Comparison of ENCODE assay signal across 8 cellular contexts in the genomic region with DNA sequence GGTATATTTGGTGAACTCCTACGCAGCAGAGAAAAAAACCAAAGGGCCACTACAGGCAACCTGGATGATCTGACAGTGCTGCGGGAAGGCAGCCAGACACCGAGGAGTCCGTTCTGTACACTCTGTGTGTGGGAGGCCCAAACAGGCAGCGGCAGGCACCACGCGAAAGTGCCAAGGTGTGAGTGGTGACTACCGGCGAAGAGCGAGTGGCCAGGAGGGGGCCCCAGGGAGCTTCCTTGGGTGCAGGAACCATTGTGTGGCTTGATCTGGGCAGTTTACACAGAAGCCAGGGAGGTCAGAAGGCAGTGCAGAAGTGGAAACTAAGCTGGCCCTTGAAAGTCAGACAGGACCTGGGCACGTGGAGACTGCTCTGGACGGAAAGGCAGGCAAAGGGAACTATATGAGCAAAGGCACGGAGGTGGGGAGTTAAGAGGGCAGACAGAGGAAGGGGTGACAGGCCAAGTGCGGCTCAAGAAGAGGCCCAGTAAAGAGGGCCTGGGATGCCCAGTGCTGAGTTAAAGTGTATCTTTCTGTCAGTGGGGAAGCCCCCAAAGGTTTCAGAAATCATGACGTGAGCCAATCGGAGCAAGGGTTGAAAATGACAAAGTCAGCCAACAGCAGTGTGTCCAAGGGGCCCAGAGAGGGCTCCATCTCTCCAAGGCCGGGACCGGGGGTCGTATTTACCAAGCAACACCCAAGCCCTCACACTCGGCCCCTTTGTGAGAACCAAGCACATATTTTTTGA. TPM values are rescaled to one million over a fixed set of nuclear protein-coding genes. Genes with fewer than 3 reads are reported as not detected.
A peak's percentile ranks its signal among the peaks of the same experiment; 100 is the strongest.
DNase-seq lines count a peak whose midpoint lies in the region; ATAC-seq and TF ChIP-seq lines count a peak whose summit lies in the region.

No MANE protein-coding gene starts in this region.

- no peak overlapping the region for H3K9ac ChIP-seq in H9 (ENCODE audit: extremely low read depth, insufficient read length, low read length)
- H3K9ac ChIP-seq in duodenal mucosa (ENCODE audit: low read depth in 1 of 2, low read length in 2 of 2), result peak overlapping the region in 1 of 2 donors; percentile 20
- peak overlapping the region in 1 of 2 donors; percentile 24 for H3K9ac ChIP-seq in mucosa of rectum (ENCODE audit: low read depth in 1 of 2, low read length in 2 of 2)

- H2BK20ac ChIP-seq in H9 (ENCODE audit: low read depth, low read length, poor library complexity, severe bottlenecking), result no peak overlapping the region

- WGBS in H9 (ENCODE audit: extremely low coverage, insufficient read length, low lambda C conversion rate), result no CpG with 5 or more reads among the region's 20 CpGs

- H2AK5ac ChIP-seq in H9 (ENCODE audit: insufficient read length, low read length), result no peak overlapping the region

- no peak overlapping the region for H2BK120ac ChIP-seq in H9 (ENCODE audit: low read depth, low read length, poor library complexity, severe bottlenecking)

- H3K4me2 ChIP-seq in H9 (ENCODE audit: insufficient read depth, insufficient read length, low read length), result no peak overlapping the region

- H2BK5ac ChIP-seq in H9 (ENCODE audit: insufficient read length, low read length), result no peak overlapping the region

- H4K20me1 ChIP-seq in H9 (ENCODE audit: control insufficient read depth, insufficient read depth, insufficient read length), result peaks cover 2% of the 10 kb centered on the region

- peak; percentile 28 for TF ChIP-seq CTCF in AG04450 (IDR thresholded peaks at IDR 0.05; ENCODE audit: low read depth, low read length)
- TF ChIP-seq CTCF in H9 (conservative IDR thresholded peaks at IDR 0.05), result peak; percentile 83
- peak; percentile 55 to 57 for TF ChIP-seq CTCF in tibial artery (IDR thresholded peaks at IDR 0.05)

- no peak overlapping the region for H3K14ac ChIP-seq in H9 (ENCODE audit: insufficient read depth, low read length)

- DNase-seq in AG04450 (ENCODE audit: low read depth, low spot score) (no peak), H9 (peak; percentile 77), tibial artery (peak in 1 of 2 donors; percentile 81)
- DNase-seq in activated CD4-positive, alpha-beta T cell treated with anti-CD3 and anti-CD28 coated beads for 4 hours, result peak; percentile 34 to 45

- peaks cover 5% of the 10 kb centered on the region; the same call in 1 of the 2 replicates for H3K79me2 ChIP-seq in H9 (ENCODE audit: insufficient read depth, low read length)

- no peak overlapping the region for H3T11ph ChIP-seq in H9 (ENCODE audit: low read length)

- no peak overlapping the region for H2BK15ac ChIP-seq in H9 (ENCODE audit: low read depth, low read length)

- H3K4me3 ChIP-seq in AG04450 (ENCODE audit: low read depth, low read length) (no peak overlapping the region), duodenal mucosa (ENCODE audit: low read depth in 1 of 2, low read length in 2 of 2) (peak overlapping the region in 1 of 2 donors; percentile 5), mucosa of rectum (ENCODE audit: low read length in 2 of 2) (no peak overlapping the region), tibial artery (no peak overlapping the region)

- no peak overlapping the region for H2BK12ac ChIP-seq in H9 (ENCODE audit: insufficient read length, low read depth, low read length)

- no peaks in the 10 kb centered on the region for H3K27me3 Mint-ChIP-seq in H9 (ENCODE audit: low read depth)

- CTCF ChIA-PET in AG04450 (lab: Charles Lee), result interaction anchor here (0.7 kb wide), 1 partner anchor 148 kb away, joined by 3 read pairs; no protein-coding TSS in a partner anchor

- H3K9me3 ChIP-seq in AG04450 (ENCODE audit: control insufficient read depth, insufficient read depth, low read length) (no peaks in the 10 kb centered on the region; the same call in 1 of the 2 replicates), H9 (ENCODE audit: control insufficient read depth, low read depth, low read length) (no peaks in the 10 kb centered on the region), duodenal mucosa (ENCODE audit: control insufficient read depth in 1 of 2, low read length in 2 of 2) (no peaks in the 10 kb centered on the region), mucosa of rectum (ENCODE audit: control insufficient read depth in 2 of 2, low read length in 2 of 2) (no peaks in the 10 kb centered on the region), tibial artery (no peaks in the 10 kb centered on the region)

- intact Hi-C loops in tibial artery (cut with DNase I; ENCODE audit: low total_unique reads), result loop anchor here (5.0 kb wide), 1 partner anchor 90 kb away; no protein-coding TSS in a partner anchor

- H3K4me1 ChIP-seq in H9 (ENCODE audit: insufficient read depth, low read length), result no peaks in the 10 kb centered on the region
- peaks cover 39 to 62% of the 10 kb centered on the region in 2 donors for H3K4me1 ChIP-seq in duodenal mucosa (ENCODE audit: control insufficient read depth in 1 of 2, insufficient read depth in 2 of 2, low read length in 2 of 2)
- H3K4me1 ChIP-seq in mucosa of rectum (ENCODE audit: control insufficient read depth in 2 of 2, insufficient read depth in 2 of 2, low read length in 2 of 2), result peaks cover 28 to 33% of the 10 kb centered on the region in 2 donors
- H3K4me1 ChIP-seq in tibial artery, result peaks cover 0 to 83% (median 51%) of the 10 kb centered on the region in 4 donors

- ATAC-seq in HG03457 (IDR thresholded peaks at IDR 0.05; ENCODE audit: unreplicated experiment) (no peak), HG03196 (IDR thresholded peaks at IDR 0.05; ENCODE audit: unreplicated experiment) (no peak)

- peaks cover 38 to 61% of the 10 kb centered on the region in 2 experiments for H3K4me1 Mint-ChIP-seq in H9

- no peak overlapping the region for H4K91ac ChIP-seq in H9 (ENCODE audit: insufficient read length, low read depth, low read length)

- H4K5ac ChIP-seq in H9 (ENCODE audit: insufficient read length, low read depth, low read length), result no peak overlapping the region

- H3K27ac ChIP-seq in AG04450 (ENCODE audit: low read depth, low read length) (no peak overlapping the region), H9 (ENCODE audit: insufficient read length, low read depth, low read length) (no peak overlapping the region), duodenal mucosa (ENCODE audit: low read depth, low read length) (peak overlapping the region; percentile 36), mucosa of rectum (ENCODE audit: low read depth in 2 of 2, low read length in 2 of 2) (peak overlapping the region; percentile 32 to 74), tibial artery (peak overlapping the region; percentile 28 to 75)

- H3K23ac ChIP-seq in H9 (ENCODE audit: insufficient read length, low read depth, low read length), result no peak overlapping the region

- H4K8ac ChIP-seq in H9 (replicated peaks; ENCODE audit: insufficient read length, low read depth, low read length), result no peak overlapping the region

- H3K79me1 ChIP-seq in H9 (ENCODE audit: insufficient read depth, low read depth, low read length, poor library complexity, severe bottlenecking), result peaks cover 5% of the 10 kb centered on the region

- POLR2A ChIA-PET in AG04450 (lab: Yijun Ruan, JAX), result interaction anchor here (0.6 kb wide), 1 partner anchor 78 kb away, joined by 9 read pairs; no protein-coding TSS in a partner anchor

- H3K36me3 ChIP-seq in duodenal mucosa (ENCODE audit: control insufficient read depth in 1 of 2, insufficient read depth in 2 of 2, low read length in 2 of 2) (no peaks in the 10 kb centered on the region), mucosa of rectum (ENCODE audit: control insufficient read depth in 2 of 2, insufficient read depth in 2 of 2, low read length in 2 of 2) (no peaks in the 10 kb centered on the region), tibial artery (peaks cover 0 to 9% (median 0%) of the 10 kb centered on the region in 3 donors)

- no peak overlapping the region for H3K4me3 Mint-ChIP-seq in H9

- no peaks in the 10 kb centered on the region for H3K23me2 ChIP-seq in H9 (ENCODE audit: insufficient read length, low read depth, low read length, poor library complexity, severe bottlenecking)

- no peaks in the 10 kb centered on the region for H3K9me3 Mint-ChIP-seq in H9

- H2AFZ ChIP-seq in H9 (ENCODE audit: low read length), result no peak overlapping the region

- no peak overlapping the region for H3K56ac ChIP-seq in H9 (ENCODE audit: insufficient read length, low read depth, low read length)

- H3K27me3 ChIP-seq in AG04450 (ENCODE audit: control insufficient read depth, insufficient read depth, low read length) (no peaks in the 10 kb centered on the region), H9 (ENCODE audit: insufficient read depth, low read length) (no peaks in the 10 kb centered on the region), duodenal mucosa (ENCODE audit: control insufficient read depth in 1 of 2, insufficient read depth in 2 of 2, low read length in 2 of 2) (no peaks in the 10 kb centered on the region), mucosa of rectum (ENCODE audit: control insufficient read depth in 2 of 2, insufficient read depth in 2 of 2, low read length in 2 of 2) (no peaks in the 10 kb centered on the region), tibial artery (no peaks in the 10 kb centered on the region)

- no peak overlapping the region for H3K18ac ChIP-seq in H9 (ENCODE audit: insufficient read length, low read depth, low read length)

- peaks cover 3 to 11% (median 3%) of the 10 kb centered on the region in 3 experiments; a peak in 5 of 7 replicates for H3K36me3 Mint-ChIP-seq in H9 (ENCODE audit: insufficient read depth in 1 of 3, low read depth in 3 of 3)

- H3K27ac Mint-ChIP-seq in H9, result peak overlapping the region; percentile 45 to 96 (median 73); a peak in 6 of 7 replicates

- no peak overlapping the region for H3K4ac ChIP-seq in H9 (ENCODE audit: low read depth, low read length)

RNA-seq across cellular contexts. Expression of a gene that starts 10.6 kb away (rescaled TPM):
- polyA plus RNA-seq in AG04450 (2011; rRNA removed), result 36.8 and 37.2 TPM in 2 replicates
- polyA minus RNA-seq in AG04450 (2011; rRNA and poly(A)+ RNA removed), result 33.8 and 40.5 TPM in 2 replicates
- 51.7 and 58.5 TPM in 2 replicates for total RNA-seq in H9 (2021)

RNA-seq across cellular contexts. Expression of a gene that starts 55.0 kb away (rescaled TPM):
- 109 and 128 TPM in 2 replicates for polyA plus RNA-seq in AG04450 (2011; rRNA removed)
- 141 and 196 TPM in 2 replicates for polyA minus RNA-seq in AG04450 (2011; rRNA and poly(A)+ RNA removed)
- total RNA-seq in H9 (2021), result 230 and 236 TPM in 2 replicates

Comparison
In these comparisons a context has a peak if more than half of its experiments do, and no peak if none do; other contexts are left out.
1. H3K27ac ChIP-seq: peak in duodenal mucosa (single experiment), mucosa of rectum (2 of 2) and tibial artery (2 of 2); none in AG04450 (single experiment) and H9 (single experiment).
2. CTCF ChIP-seq: peak in every context shown above with its lines; median percentile 83 in H9; 56 in tibial artery; 28 in AG04450.